Comparison of ENCODE assay signal across 1 cellular context in genomic region chr1:156751724-156752481, GRCh38.
TF ChIP-seq lines count a peak whose summit lies in the region.

No MANE protein-coding gene starts in this region.

TF ChIP-seq in SK-N-SH, 30 proteins besides CTCF, POLR2A, EP300 and RAD21 (continued from another document):
- TF ChIP-seq USF1 (IDR thresholded peaks at IDR 0.05; ENCODE audit: borderline replicate concordance, low read depth) (peak; percentile 78), SMC3 (IDR thresholded peaks at IDR 0.05; ENCODE audit: low read depth, low read length) (no peak), NFIC (IDR thresholded peaks at IDR 0.05; ENCODE audit: borderline replicate concordance) (no peak), FOSL2 (IDR thresholded peaks at IDR 0.05; ENCODE audit: borderline replicate concordance, low read depth) (no peak), SIN3A (IDR thresholded peaks at IDR 0.05; ENCODE audit: borderline replicate concordance, low read depth, low read length) (peak; percentile 93; the same call in 1 of the 2 replicates), MAX (IDR thresholded peaks at IDR 0.05; ENCODE audit: low read depth) (peak; percentile 95), CHD2 (IDR thresholded peaks at IDR 0.05; ENCODE audit: low read length, partially characterized antibody) (peak; percentile 80), RCOR1 (IDR thresholded peaks at IDR 0.05; ENCODE audit: low read length) (no peak), ZBTB33 (IDR thresholded peaks at IDR 0.05; ENCODE audit: borderline replicate concordance, low read depth) (0 out of 2 replicates have a peak, but pooled peaks have one; percentile 57), JUND (IDR thresholded peaks at IDR 0.05) (no peak), TEAD4 (IDR thresholded peaks at IDR 0.05; ENCODE audit: borderline replicate concordance, insufficient read depth) (no peak), IRF3 (IDR thresholded peaks at IDR 0.05; ENCODE audit: low read depth, low read length) (no peak), EZH2phosphoT487 (IDR thresholded peaks at IDR 0.05; ENCODE audit: borderline replicate concordance, low read depth) (no peak), PBX3 (IDR thresholded peaks at IDR 0.05) (peak; percentile 50; the same call in 1 of the 2 replicates), USF2 (IDR thresholded peaks at IDR 0.05; ENCODE audit: borderline replicate concordance, low read depth, low read length) (no peak), GATA2 (CRISPR knock-in tag; IDR thresholded peaks at IDR 0.05) (no peak), TAF1 (IDR thresholded peaks at IDR 0.05; ENCODE audit: borderline replicate concordance, low read depth, low read length) (peak; percentile 72; the same call in 1 of the 2 replicates)
